ENCODE assay signal across 24 cellular contexts in genomic region chr2:219163156-219163555, GRCh38.
"Had no signal": no experiment of that assay in that cellular context is flagged by ENCODE, and none has a peak within 500 bp of the region (broad histone marks: within the 10 kb centered on the region; RNA-seq: fewer than 3 reads in every experiment).

No MANE protein-coding gene starts in this region.

- H3K27me3 Mint-ChIP-seq: dendritic cell treated with granulocyte-macrophage colony-stimulating factor and Interleukin-4, amounts not matched to agents 40 ng/mL and 50 ng/mL, for 4 days; effector memory CD8-positive, alpha-beta T cell; naive thymus-derived CD4-positive, alpha-beta T cell had no signal

- H3K4me3 ChIP-seq: colonic mucosa, esophagus squamous epithelium, gastrocnemius medialis, heart right ventricle, left lung, lower lobe of right lung had no signal

- H3K9me3 ChIP-seq: colonic mucosa, esophagus squamous epithelium, gastrocnemius medialis, heart right ventricle, left lung, lower lobe of right lung had no signal

- H3K36me3 ChIP-seq: colonic mucosa, gastrocnemius medialis, left lung, lower lobe of right lung had no signal

- ATAC-seq: effector memory CD8-positive, alpha-beta T cell; esophagus mucosa; gastrocnemius medialis; heart right ventricle; left cardiac atrium; left lung; left ventricle myocardium superior; lower lobe of right lung; naive thymus-derived CD4-positive, alpha-beta T cell had no signal

- H3K4me3 Mint-ChIP-seq: dendritic cell treated with granulocyte-macrophage colony-stimulating factor and Interleukin-4, amounts not matched to agents 40 ng/mL and 50 ng/mL, for 4 days; effector memory CD8-positive, alpha-beta T cell; endodermal cell had no signal

- H3K27me3 ChIP-seq: colonic mucosa, esophagus squamous epithelium, gastrocnemius medialis, heart right ventricle, left lung had no signal

- H3K27ac Mint-ChIP-seq: dendritic cell treated with granulocyte-macrophage colony-stimulating factor and Interleukin-4, amounts not matched to agents 40 ng/mL and 50 ng/mL, for 4 days; effector memory CD8-positive, alpha-beta T cell; endodermal cell had no signal

- H3K4me1 ChIP-seq: colonic mucosa had no signal

- H3K9me3 Mint-ChIP-seq: dendritic cell treated with granulocyte-macrophage colony-stimulating factor and Interleukin-4, amounts not matched to agents 40 ng/mL and 50 ng/mL, for 4 days; effector memory CD8-positive, alpha-beta T cell; endodermal cell; naive thymus-derived CD4-positive, alpha-beta T cell had no signal

- DNase-seq: colonic mucosa; cortex of kidney; effector CD8-positive, alpha-beta T cell; effector memory CD8-positive, alpha-beta T cell; endodermal cell; erythroblast; esophagus squamous epithelium; foreskin fibroblast; foreskin melanocyte; gastrocnemius medialis; glutamatergic neuron; head of caudate nucleus; heart right ventricle; hippocampal formation; left cardiac atrium; left lung; left ventricle myocardium superior; lower lobe of right lung; mesenchymal stem cell; midbrain; naive thymus-derived CD4-positive, alpha-beta T cell had no signal

- H3K27ac ChIP-seq: colonic mucosa, epithelial cell of prostate, esophagus squamous epithelium, gastrocnemius medialis, heart right ventricle, left lung, lower lobe of right lung had no signal
